ENCODE assay signal across 10 cellular contexts in genomic region chr10:63237396-63237795, GRCh38.
DNase-seq lines count a peak whose midpoint lies in the region; ATAC-seq and TF ChIP-seq lines count a peak whose summit lies in the region.
"Had no signal": no experiment of that assay in that cellular context is flagged by ENCODE, and none has a peak within 500 bp of the region (broad histone marks: within the 10 kb centered on the region; RNA-seq: fewer than 3 reads in every experiment).

No MANE protein-coding gene starts in this region.

- H3K4me3 ChIP-seq in GM23248: no peak overlapping the region
- H3K4me3 ChIP-seq: skin epidermis had no signal

- no peak for DNase-seq in GM23248
- no peak for DNase-seq in activated T-helper 2 cell treated with anti-CD3 and anti-CD28 coated beads, Interferon-gamma antibody, Interleukin-2, Interleukin-4, amounts not matched to agents 10 μg/mL and 5 μg/mL and 100 μg/mL, durations not matched to agents 14 hours and 24 hours and 36 hours (ENCODE audit: low spot score)
- DNase-seq in memory B cell (ENCODE audit: low spot score in 2 of 2): no peak
- no peak for DNase-seq in COLO829 (ENCODE audit: low spot score)
- DNase-seq in stimulated activated CD4-positive, alpha-beta T cell treated with anti-CD3 and anti-CD28 coated beads, Interleukin-4, amount 100 ng/mL, for 24 hours: no peak
- DNase-seq in NCI-H2029 (lab: John Stamatoyannopoulos, UW): no peak
- DNase-seq: NCI-H187 treated with DMSO at 0.1 percent for 48 hours had no signal

- 86 to 88% methylated on average over 3 of the region's 3 CpGs for WGBS in GM23248 (ENCODE audit: low coverage in 1 of 2, low lambda C conversion rate in 2 of 2, missing lambda C conversion rate in 2 of 2), 2 experiments

- intact Hi-C loops in activated T-helper 2 cell treated with anti-CD3 and anti-CD28 coated beads, Interferon-gamma antibody, Interleukin-2, Interleukin-4, amounts not matched to agents 10 μg/mL and 5 μg/mL and 100 μg/mL, durations not matched to agents 14 hours and 24 hours and 36 hours (cut with micrococcal nuclease): no loop called here

- peaks cover 26% of the 10 kb centered on the region for H3F3A ChIP-seq in GM23248 (ENCODE audit: insufficient read depth)

- H2AFZ ChIP-seq in GM23248: no peak overlapping the region

- no peaks in the 10 kb centered on the region for H3K27me3 ChIP-seq in GM23248 (replicated peaks; ENCODE audit: insufficient read depth)

- in situ Hi-C loops in GM23248 (cut with MboI): no loop called here

- peaks cover 22% of the 10 kb centered on the region for H3K4me1 ChIP-seq in GM23248 (ENCODE audit: insufficient read depth)

- TF ChIP-seq CTCF in 22Rv1 (IDR thresholded peaks at IDR 0.05): no peak

- H4K20me1 ChIP-seq in GM23248 (ENCODE audit: insufficient read depth): peaks cover 6% of the 10 kb centered on the region; the same call in 1 of the 2 replicates

- peak overlapping the region; percentile 12 for H3K27ac Mint-ChIP-seq in activated T-helper 2 cell treated with anti-CD3 and anti-CD28 coated beads, Interferon-gamma antibody, Interleukin-2, Interleukin-4, amounts not matched to agents 10 μg/mL and 5 μg/mL and 100 μg/mL, durations not matched to agents 14 hours and 24 hours and 36 hours
- peak overlapping the region; percentile 55 for H3K27ac Mint-ChIP-seq in memory B cell

- H3K27me3 Mint-ChIP-seq in activated T-helper 2 cell treated with anti-CD3 and anti-CD28 coated beads, Interferon-gamma antibody, Interleukin-2, Interleukin-4, amounts not matched to agents 10 μg/mL and 5 μg/mL and 100 μg/mL, durations not matched to agents 14 hours and 24 hours and 36 hours (ENCODE audit: low read depth): no peaks in the 10 kb centered on the region
- H3K27me3 Mint-ChIP-seq in memory B cell: no peaks in the 10 kb centered on the region

- no peak overlapping the region for H3K4me2 ChIP-seq in GM23248 (ENCODE audit: unreplicated experiment)

- no peak overlapping the region for H3K9ac ChIP-seq in GM23248

- ATAC-seq in memory B cell (ENCODE audit: low read depth): no peak
- no peak for ATAC-seq in HG03565 (IDR thresholded peaks at IDR 0.05; ENCODE audit: unreplicated experiment)

- no peaks in the 10 kb centered on the region for H3K36me3 ChIP-seq in GM23248 (ENCODE audit: low read depth)

- H3K9me3 Mint-ChIP-seq in activated T-helper 2 cell treated with anti-CD3 and anti-CD28 coated beads, Interferon-gamma antibody, Interleukin-2, Interleukin-4, amounts not matched to agents 10 μg/mL and 5 μg/mL and 100 μg/mL, durations not matched to agents 14 hours and 24 hours and 36 hours: no peaks in the 10 kb centered on the region
- no peaks in the 10 kb centered on the region for H3K9me3 Mint-ChIP-seq in memory B cell

- peak overlapping the region; percentile 66 for H3K27ac ChIP-seq in 22Rv1
- H3K27ac ChIP-seq in GM23248: peak overlapping the region; percentile 75

- H3K4me1 Mint-ChIP-seq in activated T-helper 2 cell treated with anti-CD3 and anti-CD28 coated beads, Interferon-gamma antibody, Interleukin-2, Interleukin-4, amounts not matched to agents 10 μg/mL and 5 μg/mL and 100 μg/mL, durations not matched to agents 14 hours and 24 hours and 36 hours (ENCODE audit: low read depth): peaks cover 56% of the 10 kb centered on the region
- peaks cover 42% of the 10 kb centered on the region for H3K4me1 Mint-ChIP-seq in memory B cell

- H3K4me3 Mint-ChIP-seq in activated T-helper 2 cell treated with anti-CD3 and anti-CD28 coated beads, Interferon-gamma antibody, Interleukin-2, Interleukin-4, amounts not matched to agents 10 μg/mL and 5 μg/mL and 100 μg/mL, durations not matched to agents 14 hours and 24 hours and 36 hours (ENCODE audit: low read depth): no peak overlapping the region
- H3K4me3 Mint-ChIP-seq in memory B cell: peak overlapping the region; percentile 27

- H3K36me3 Mint-ChIP-seq in activated T-helper 2 cell treated with anti-CD3 and anti-CD28 coated beads, Interferon-gamma antibody, Interleukin-2, Interleukin-4, amounts not matched to agents 10 μg/mL and 5 μg/mL and 100 μg/mL, durations not matched to agents 14 hours and 24 hours and 36 hours (ENCODE audit: low read depth): peaks cover 13% of the 10 kb centered on the region
- H3K36me3 Mint-ChIP-seq in memory B cell: peaks cover 6% of the 10 kb centered on the region

- H3K9me2 ChIP-seq in GM23248 (ENCODE audit: insufficient read depth): no peaks in the 10 kb centered on the region

- peaks cover 95% of the 10 kb centered on the region for H3K79me2 ChIP-seq in GM23248 (ENCODE audit: insufficient read depth)

- H3K9me3 ChIP-seq in GM23248 (ENCODE audit: low read depth): no peaks in the 10 kb centered on the region
